Comparison of ENCODE assay signal across 1 cellular context in the genomic region with DNA sequence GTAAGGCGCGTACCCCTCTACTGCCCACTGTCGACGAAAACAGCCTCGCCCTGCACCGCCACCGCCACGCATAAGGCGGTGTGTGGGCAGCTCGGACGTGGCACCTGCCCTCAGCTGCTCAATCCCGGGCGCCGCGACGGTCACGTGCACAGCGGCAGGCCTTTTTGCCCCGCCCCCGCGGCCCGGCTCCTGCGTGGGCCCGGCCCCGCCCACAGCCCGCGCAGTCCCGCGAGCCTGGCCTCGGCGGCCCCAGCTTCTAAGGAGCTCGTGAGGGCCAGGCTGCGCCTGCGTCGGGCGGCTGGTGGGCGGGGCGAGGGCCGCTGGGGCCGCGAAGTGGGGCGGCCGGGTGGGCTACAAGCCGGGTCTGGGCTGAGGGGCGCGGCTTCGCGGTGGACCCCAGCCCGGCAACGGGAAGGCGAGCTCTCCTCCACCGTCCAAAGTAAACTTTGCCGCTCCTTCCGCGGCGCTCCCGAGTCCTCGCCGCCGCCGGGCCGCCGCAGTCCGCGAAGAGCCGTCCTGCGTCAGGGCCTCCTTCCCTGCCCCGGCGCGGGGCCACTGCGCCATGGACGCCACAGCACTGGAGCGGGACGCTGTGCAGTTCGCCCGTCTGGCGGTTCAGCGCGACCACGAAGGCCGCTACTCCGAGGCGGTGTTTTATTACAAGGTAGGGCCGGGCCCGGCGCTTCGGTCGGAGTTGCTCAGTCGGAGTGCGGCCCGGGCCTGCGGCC.
A peak's percentile ranks its signal among the peaks of the same experiment; 100 is the strongest.
TF ChIP-seq lines count a peak whose summit lies in the region.

A gene (plus strand): TSS at position 313 of the 728 bp plus-strand sequence. CDS start 250 bp downstream, at position 563.

TF ChIP-seq in IMR-90, 13 proteins besides CTCF, POLR2A, EP300 and RAD21:
- TF ChIP-seq RCOR1 (IDR thresholded peaks at IDR 0.05; ENCODE audit: insufficient replicate concordance, low read length) (peak; percentile 72), CHD1 (IDR thresholded peaks at IDR 0.05; ENCODE audit: low read depth, low read length) (no peak), SMC3 (IDR thresholded peaks at IDR 0.05; ENCODE audit: low read depth, low read length) (no peak), BHLHE40 (IDR thresholded peaks at IDR 0.05; ENCODE audit: low read depth, low read length) (peak; percentile 93), MAZ (IDR thresholded peaks at IDR 0.05; ENCODE audit: borderline replicate concordance, low read depth, low read length) (peak; percentile 32; the same call in 1 of the 2 replicates), MXI1 (IDR thresholded peaks at IDR 0.05; ENCODE audit: borderline replicate concordance, low read depth, low read length) (peak; percentile 46; the same call in 1 of the 2 replicates)
- TF ChIP-seq, protein P1, sequence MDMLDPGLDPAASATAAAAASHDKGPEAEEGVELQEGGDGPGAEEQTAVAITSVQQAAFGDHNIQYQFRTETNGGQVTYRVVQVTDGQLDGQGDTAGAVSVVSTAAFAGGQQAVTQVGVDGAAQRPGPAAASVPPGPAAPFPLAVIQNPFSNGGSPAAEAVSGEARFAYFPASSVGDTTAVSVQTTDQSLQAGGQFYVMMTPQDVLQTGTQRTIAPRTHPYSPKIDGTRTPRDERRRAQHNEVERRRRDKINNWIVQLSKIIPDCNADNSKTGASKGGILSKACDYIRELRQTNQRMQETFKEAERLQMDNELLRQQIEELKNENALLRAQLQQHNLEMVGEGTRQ (IDR thresholded peaks at IDR 0.05; ENCODE audit: low read depth, low read length), result peak; percentile 98
